18 cellular contexts compared by ENCODE assay signal in the genomic region with DNA sequence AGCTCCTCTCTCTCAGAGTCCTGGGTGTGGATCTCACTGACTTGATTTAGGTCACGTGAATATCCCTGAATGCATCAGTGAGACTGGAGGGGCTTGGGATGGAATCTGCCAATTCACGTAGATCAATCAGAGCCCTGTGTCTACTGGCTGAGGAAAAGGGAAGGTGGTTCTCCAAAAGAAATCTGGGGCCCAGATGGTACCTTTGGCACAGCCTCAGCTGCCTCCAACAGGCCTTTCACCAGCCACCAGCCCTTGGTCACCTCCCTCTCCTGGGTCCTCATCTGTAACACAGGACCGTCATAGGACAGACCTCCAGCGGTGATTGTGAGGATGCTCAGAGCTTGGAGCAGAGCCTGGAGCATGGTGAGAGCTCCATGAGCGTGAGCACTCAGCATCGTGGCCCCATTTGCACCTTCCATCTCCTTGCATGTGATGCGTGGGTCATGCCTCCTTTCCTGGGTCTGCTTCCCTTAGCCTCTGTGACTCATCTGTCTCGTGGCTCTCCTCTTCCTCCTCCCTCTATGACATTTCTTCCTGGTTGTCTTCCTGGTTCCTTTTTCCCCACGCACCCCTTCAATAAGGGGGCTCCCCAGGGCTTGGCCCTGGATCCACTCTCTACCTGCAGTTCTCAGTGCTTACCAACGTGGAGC. TPM values are rescaled to one million over a fixed set of nuclear protein-coding genes. Genes with fewer than 3 reads are reported as not detected.
A peak's percentile ranks its signal among the peaks of the same experiment; 100 is the strongest.
DNase-seq lines count a peak whose midpoint lies in the region; ATAC-seq and TF ChIP-seq lines count a peak whose summit lies in the region.
"Had no signal": no experiment of that assay in that cellular context is flagged by ENCODE, and none has a peak within 500 bp of the region (broad histone marks: within the 10 kb centered on the region; RNA-seq: fewer than 3 reads in every experiment).

No MANE protein-coding gene starts in this region.

- peak in 1 of 2 donors; percentile 10 for TF ChIP-seq CTCF in fibroblast of lung (conservative IDR thresholded peaks at IDR 0.05 in 1 of 2, IDR thresholded peaks at IDR 0.05 in 1 of 2; ENCODE audit: low read depth in 1 of 2, low read length in 2 of 2)

- CTCF ChIA-PET in activated CD4-positive, alpha-beta T cell treated with anti-CD3 and anti-CD28 coated beads, Interleukin-2, amount 10 ng/mL, durations not matched to agents 7 days and 5 days (lab: Charles Lee), result interaction anchor here (0.6 to 13.6 kb wide), 7 partner anchors 8 to 753 kb away, joined by 3 to 216 read pairs (median 7); a partner anchor contains a TSS

- H4K20me1 ChIP-seq in fibroblast of lung (ENCODE audit: control insufficient read depth, extremely low read depth, insufficient read depth, low read length), result no peaks in the 10 kb centered on the region

- H3K4me2 ChIP-seq in fibroblast of lung (ENCODE audit: extremely low read depth, insufficient read depth, low read length), result no peak overlapping the region

- H3K9ac ChIP-seq in fibroblast of lung (ENCODE audit: insufficient read depth, low read length), result no peak overlapping the region

- no peak overlapping the region for H2AFZ ChIP-seq in fibroblast of lung (ENCODE audit: low read length)

- ATAC-seq in T-helper 17 cell (no peak), GM19351 (IDR thresholded peaks at IDR 0.05; ENCODE audit: unreplicated experiment) (no peak)
- ATAC-seq in naive thymus-derived CD8-positive, alpha-beta T cell, result no peak

- H3K4me1 ChIP-seq in fibroblast of lung (ENCODE audit: control insufficient read depth, extremely low read depth, insufficient read depth, low read length), result peaks cover 17% of the 10 kb centered on the region
- H3K4me1 ChIP-seq: prostate gland had no signal

- H3K36me3 ChIP-seq in fibroblast of lung (ENCODE audit: control insufficient read depth, insufficient read depth, low read length), result no peaks in the 10 kb centered on the region
- H3K36me3 ChIP-seq: MG63, prostate gland, upper lobe of left lung had no signal

- H3K27ac ChIP-seq in fibroblast of lung (ENCODE audit: insufficient read depth, low read length) (peak overlapping the region; percentile 42), substantia nigra (ENCODE audit: low read depth, low read length, poor library complexity, severe bottlenecking) (peak overlapping the region; percentile 54)
- H3K27ac ChIP-seq: prostate gland had no signal

- POLR2A ChIA-PET in activated CD4-positive, alpha-beta T cell treated with anti-CD3 and anti-CD28 coated beads, Interleukin-2, amount 10 ng/mL, durations not matched to agents 7 days and 5 days (lab: Charles Lee), result no interaction called here
- POLR2A ChIA-PET in naive thymus-derived CD8-positive, alpha-beta T cell (lab: Charles Lee), result interaction anchor here (0.7 to 3.1 kb wide), 5 partner anchors 8 to 101 kb away, joined by 3 to 19 read pairs (median 4); no protein-coding TSS in a partner anchor

- H3K36me3 Mint-ChIP-seq in activated CD4-positive, alpha-beta T cell treated with anti-CD3 and anti-CD28 coated beads, Interleukin-2, amount 10 ng/mL, durations not matched to agents 7 days and 5 days (ENCODE audit: low read depth), result no peaks in the 10 kb centered on the region
- H3K36me3 Mint-ChIP-seq in activated CD4-positive, alpha-beta T cell treated with anti-CD3 and anti-CD28 coated beads, Interleukin-2, amount 10 ng/mL, durations not matched to agents 24 days and 14 days (ENCODE audit: low read depth), result no peaks in the 10 kb centered on the region
- no peaks in the 10 kb centered on the region for H3K36me3 Mint-ChIP-seq in T-helper 17 cell (ENCODE audit: low read depth)
- no peaks in the 10 kb centered on the region for H3K36me3 Mint-ChIP-seq in naive thymus-derived CD8-positive, alpha-beta T cell
- H3K36me3 Mint-ChIP-seq: CD8-positive, alpha-beta T cell; natural killer cell; stimulated activated naive B cell treated with anti-CD40 and anti-IgM and Interleukin-4, amounts not matched to agents 10 μg/mL and 1 μg/mL and 100 μg/mL, for 72 hours had no signal

- no peaks in the 10 kb centered on the region for H3K27me3 ChIP-seq in fibroblast of lung (ENCODE audit: control insufficient read depth, insufficient read depth, low read length)
- H3K27me3 ChIP-seq: MG63, upper lobe of left lung had no signal

- H3K9me3 ChIP-seq in T-helper 17 cell (ENCODE audit: control insufficient read depth, low read length, poor library complexity, severe bottlenecking) (no peaks in the 10 kb centered on the region), fibroblast of lung (ENCODE audit: control insufficient read depth, insufficient read depth, low read depth, low read length) (no peaks in the 10 kb centered on the region)
- H3K9me3 ChIP-seq: MG63, prostate gland, upper lobe of left lung had no signal

- peaks cover 5% of the 10 kb centered on the region for H3K27me3 Mint-ChIP-seq in activated CD4-positive, alpha-beta T cell treated with anti-CD3 and anti-CD28 coated beads, Interleukin-2, amount 10 ng/mL, durations not matched to agents 7 days and 5 days
- H3K27me3 Mint-ChIP-seq in activated CD4-positive, alpha-beta T cell treated with anti-CD3 and anti-CD28 coated beads, Interleukin-2, amount 10 ng/mL, durations not matched to agents 24 days and 14 days, result peaks cover 3% of the 10 kb centered on the region
- peaks cover 6% of the 10 kb centered on the region for H3K27me3 Mint-ChIP-seq in T-helper 17 cell
- H3K27me3 Mint-ChIP-seq in naive thymus-derived CD8-positive, alpha-beta T cell, result no peaks in the 10 kb centered on the region
- H3K27me3 Mint-ChIP-seq: stimulated activated naive B cell treated with anti-CD40 and anti-IgM and Interleukin-4, amounts not matched to agents 10 μg/mL and 1 μg/mL and 100 μg/mL, for 72 hours had no signal

- intact Hi-C loops in activated CD4-positive, alpha-beta T cell treated with anti-CD3 and anti-CD28 coated beads, Interleukin-2, amount 10 ng/mL, durations not matched to agents 24 days and 14 days (cut with micrococcal nuclease), result loop anchor here (5.0 kb wide), 1 partner anchor 97 kb away; a partner anchor contains a TSS

- no peak overlapping the region for H3K4me3 ChIP-seq in fibroblast of lung (replicated peaks in 1 of 4; ENCODE audit: control extremely low read depth in 1 of 4, insufficient read depth in 1 of 4, low read depth in 3 of 4, low read length in 4 of 4)
- H3K4me3 ChIP-seq: lung, MG63, prostate gland, upper lobe of left lung had no signal

- H3K4me3 Mint-ChIP-seq in activated CD4-positive, alpha-beta T cell treated with anti-CD3 and anti-CD28 coated beads, Interleukin-2, amount 10 ng/mL, durations not matched to agents 7 days and 5 days, result no peak overlapping the region
- H3K4me3 Mint-ChIP-seq in activated CD4-positive, alpha-beta T cell treated with anti-CD3 and anti-CD28 coated beads, Interleukin-2, amount 10 ng/mL, durations not matched to agents 24 days and 14 days, result no peak overlapping the region
- peak overlapping the region; percentile 12 for H3K4me3 Mint-ChIP-seq in T-helper 17 cell
- H3K4me3 Mint-ChIP-seq in naive thymus-derived CD8-positive, alpha-beta T cell, result no peak overlapping the region
- H3K4me3 Mint-ChIP-seq: CD8-positive, alpha-beta T cell; natural killer cell; stimulated activated naive B cell treated with anti-CD40 and anti-IgM and Interleukin-4, amounts not matched to agents 10 μg/mL and 1 μg/mL and 100 μg/mL, for 72 hours had no signal

- H3K9me3 Mint-ChIP-seq in activated CD4-positive, alpha-beta T cell treated with anti-CD3 and anti-CD28 coated beads, Interleukin-2, amount 10 ng/mL, durations not matched to agents 7 days and 5 days, result no peaks in the 10 kb centered on the region
- no peaks in the 10 kb centered on the region for H3K9me3 Mint-ChIP-seq in activated CD4-positive, alpha-beta T cell treated with anti-CD3 and anti-CD28 coated beads, Interleukin-2, amount 10 ng/mL, durations not matched to agents 24 days and 14 days
- no peaks in the 10 kb centered on the region for H3K9me3 Mint-ChIP-seq in naive thymus-derived CD8-positive, alpha-beta T cell
- H3K9me3 Mint-ChIP-seq: CD8-positive, alpha-beta T cell; natural killer cell; stimulated activated naive B cell treated with anti-CD40 and anti-IgM and Interleukin-4, amounts not matched to agents 10 μg/mL and 1 μg/mL and 100 μg/mL, for 72 hours had no signal

- no peaks in the 10 kb centered on the region for H3K79me2 ChIP-seq in fibroblast of lung (ENCODE audit: control insufficient read depth, insufficient read depth, low read length)

- DNase-seq in activated CD4-positive, alpha-beta T cell treated with anti-CD3 and anti-CD28 coated beads, Interleukin-2, amount 10 ng/mL, durations not matched to agents 7 days and 5 days, result no peak
- no peak for DNase-seq in activated CD4-positive, alpha-beta T cell treated with anti-CD3 and anti-CD28 coated beads, Interleukin-2, amount 10 ng/mL, durations not matched to agents 24 days and 14 days
- DNase-seq in T-helper 17 cell (no peak), fibroblast of lung (ENCODE audit: low read depth in 2 of 2) (no peak), substantia nigra (lab: John Stamatoyannopoulos, UW) (peak in 1 of 49 donors; percentile 48), NCI-H1694 (lab: John Stamatoyannopoulos, UW) (no peak)
- DNase-seq in naive thymus-derived CD8-positive, alpha-beta T cell, result no peak
- DNase-seq: 8988T; activated CD4-positive, alpha-beta T cell treated with anti-CD3 and anti-CD28 coated beads for 1 hour; activated CD8-positive, alpha-beta memory T cell treated with anti-CD3 and anti-CD28 coated beads, Interleukin-2, amount 50 U/mL, for 4 hours; natural killer cell; stimulated activated naive B cell treated with anti-CD40 and anti-IgM and Interleukin-4, amounts not matched to agents 10 μg/mL and 1 μg/mL and 100 μg/mL, for 72 hours had no signal

- H3K27ac Mint-ChIP-seq in activated CD4-positive, alpha-beta T cell treated with anti-CD3 and anti-CD28 coated beads, Interleukin-2, amount 10 ng/mL, durations not matched to agents 7 days and 5 days, result peak overlapping the region; percentile 36
- no peak overlapping the region for H3K27ac Mint-ChIP-seq in activated CD4-positive, alpha-beta T cell treated with anti-CD3 and anti-CD28 coated beads, Interleukin-2, amount 10 ng/mL, durations not matched to agents 24 days and 14 days
- H3K27ac Mint-ChIP-seq in T-helper 17 cell, result peak overlapping the region; percentile 51
- H3K27ac Mint-ChIP-seq in naive thymus-derived CD8-positive, alpha-beta T cell, result peak overlapping the region in 1 of 10 donors; percentile 7
- H3K27ac Mint-ChIP-seq: CD8-positive, alpha-beta T cell; natural killer cell had no signal

- peaks cover 31% of the 10 kb centered on the region for H3K4me1 Mint-ChIP-seq in activated CD4-positive, alpha-beta T cell treated with anti-CD3 and anti-CD28 coated beads, Interleukin-2, amount 10 ng/mL, durations not matched to agents 7 days and 5 days
- peaks cover 20% of the 10 kb centered on the region for H3K4me1 Mint-ChIP-seq in activated CD4-positive, alpha-beta T cell treated with anti-CD3 and anti-CD28 coated beads, Interleukin-2, amount 10 ng/mL, durations not matched to agents 24 days and 14 days
- peaks cover 14% of the 10 kb centered on the region for H3K4me1 Mint-ChIP-seq in T-helper 17 cell
- H3K4me1 Mint-ChIP-seq in naive thymus-derived CD8-positive, alpha-beta T cell, result peaks cover 9 to 20% (median 13%) of the 10 kb centered on the region in 4 donors

RNA-seq across cellular contexts. Expression of a gene that starts 7.5 kb away (rescaled TPM):
- total RNA-seq in activated CD4-positive, alpha-beta T cell treated with anti-CD3 and anti-CD28 coated beads, Interleukin-2, amount 10 ng/mL, durations not matched to agents 7 days and 5 days, result 10 to 100 TPM; 34.8 to 40.0 TPM
- total RNA-seq in activated CD4-positive, alpha-beta T cell treated with anti-CD3 and anti-CD28 coated beads, Interleukin-2, amount 10 ng/mL, durations not matched to agents 24 days and 14 days, result 53.7 and 54.8 TPM in 2 replicates
- total RNA-seq in T-helper 17 cell (10 to 100 TPM; 16.9 to 22.7 TPM), fibroblast of lung (16.4 and 19.0 TPM in 2 replicates)
- polyA plus RNA-seq in fibroblast of lung, result 16.8 and 20.9 TPM in 2 replicates
- polyA plus RNA-seq in fibroblast of lung (2012), result 17.4 and 20.1 TPM in 2 replicates
- polyA minus RNA-seq in fibroblast of lung (ENCODE audit: low replicate concordance), result 47.9 and 55.7 TPM in 2 replicates
- total RNA-seq in naive thymus-derived CD8-positive, alpha-beta T cell, result 10 to 100 TPM; 41.8 to 47.8 TPM
- polyA plus RNA-seq in naive thymus-derived CD8-positive, alpha-beta T cell, result 10 to 100 TPM; 22.2 to 35.8 (median 25.9) TPM

RNA-seq across cellular contexts. Expression of a gene that starts 25.8 kb away (rescaled TPM):
- 100 to 1,000 TPM; 372 to 437 TPM for total RNA-seq in activated CD4-positive, alpha-beta T cell treated with anti-CD3 and anti-CD28 coated beads, Interleukin-2, amount 10 ng/mL, durations not matched to agents 7 days and 5 days
- 392 and 393 TPM in 2 replicates for total RNA-seq in activated CD4-positive, alpha-beta T cell treated with anti-CD3 and anti-CD28 coated beads, Interleukin-2, amount 10 ng/mL, durations not matched to agents 24 days and 14 days
- total RNA-seq in T-helper 17 cell, result 100 to 1,000 TPM; 260 to 333 TPM
- 555 and 646 TPM in 2 replicates for total RNA-seq in fibroblast of lung
- polyA plus RNA-seq in fibroblast of lung, result 412 and 546 TPM in 2 replicates
- polyA plus RNA-seq in fibroblast of lung (2012), result 304 and 415 TPM in 2 replicates
- polyA minus RNA-seq in fibroblast of lung (ENCODE audit: low replicate concordance), result 84.5 and 105 TPM in 2 replicates
- 100 to 1,000 TPM; 301 to 312 TPM for total RNA-seq in naive thymus-derived CD8-positive, alpha-beta T cell
- 100 to 1,000 TPM in 1 of 3 donors, 10 to 100 TPM in 2; 51.9 to 122 (median 61.0) TPM for polyA plus RNA-seq in naive thymus-derived CD8-positive, alpha-beta T cell

RNA-seq across cellular contexts. Expression of a gene that starts 37.8 kb away (rescaled TPM):
- 10 to 100 TPM; 12.8 to 15.5 TPM for total RNA-seq in activated CD4-positive, alpha-beta T cell treated with anti-CD3 and anti-CD28 coated beads, Interleukin-2, amount 10 ng/mL, durations not matched to agents 7 days and 5 days
- total RNA-seq in activated CD4-positive, alpha-beta T cell treated with anti-CD3 and anti-CD28 coated beads, Interleukin-2, amount 10 ng/mL, durations not matched to agents 24 days and 14 days, result 0.90 and 1.9 TPM in 2 replicates
- total RNA-seq in T-helper 17 cell (under 1 TPM; 0.25 to 0.96 TPM), fibroblast of lung (not detected in 2 replicates)
- 0.09 TPM in 1 of 2 replicates, not detected in the other for polyA plus RNA-seq in fibroblast of lung
- polyA plus RNA-seq in fibroblast of lung (2012), result 0.16 TPM in 1 of 2 replicates, not detected in the other
- 7.6 TPM in 1 of 2 replicates, not detected in the other for polyA minus RNA-seq in fibroblast of lung (ENCODE audit: low replicate concordance)
- under 1 TPM; 0.36 to 0.55 TPM for total RNA-seq in naive thymus-derived CD8-positive, alpha-beta T cell
- under 1 TPM; 0.05 to 0.27 (median 0.11) TPM for polyA plus RNA-seq in naive thymus-derived CD8-positive, alpha-beta T cell

RNA-seq across cellular contexts. Expression of a gene that starts 38.0 kb away (rescaled TPM):
- 10 to 100 TPM; 51.8 to 69.3 TPM for total RNA-seq in activated CD4-positive, alpha-beta T cell treated with anti-CD3 and anti-CD28 coated beads, Interleukin-2, amount 10 ng/mL, durations not matched to agents 7 days and 5 days
- total RNA-seq in activated CD4-positive, alpha-beta T cell treated with anti-CD3 and anti-CD28 coated beads, Interleukin-2, amount 10 ng/mL, durations not matched to agents 24 days and 14 days, result 96.2 and 96.9 TPM in 2 replicates
- total RNA-seq in T-helper 17 cell (10 to 100 TPM; 42.6 to 47.3 TPM), fibroblast of lung (42.9 and 44.3 TPM in 2 replicates)
- polyA plus RNA-seq in fibroblast of lung, result 41.6 and 49.3 TPM in 2 replicates
- 59.8 and 81.2 TPM in 2 replicates for polyA plus RNA-seq in fibroblast of lung (2012)
- 4.2 and 11.9 TPM in 2 replicates for polyA minus RNA-seq in fibroblast of lung (ENCODE audit: low replicate concordance)
- 10 to 100 TPM; 76.1 to 78.2 TPM for total RNA-seq in naive thymus-derived CD8-positive, alpha-beta T cell
- polyA plus RNA-seq in naive thymus-derived CD8-positive, alpha-beta T cell, result 100 to 1,000 TPM; 122 to 129 (median 128) TPM
